12 cellular contexts compared by ENCODE assay signal in the genomic region with DNA sequence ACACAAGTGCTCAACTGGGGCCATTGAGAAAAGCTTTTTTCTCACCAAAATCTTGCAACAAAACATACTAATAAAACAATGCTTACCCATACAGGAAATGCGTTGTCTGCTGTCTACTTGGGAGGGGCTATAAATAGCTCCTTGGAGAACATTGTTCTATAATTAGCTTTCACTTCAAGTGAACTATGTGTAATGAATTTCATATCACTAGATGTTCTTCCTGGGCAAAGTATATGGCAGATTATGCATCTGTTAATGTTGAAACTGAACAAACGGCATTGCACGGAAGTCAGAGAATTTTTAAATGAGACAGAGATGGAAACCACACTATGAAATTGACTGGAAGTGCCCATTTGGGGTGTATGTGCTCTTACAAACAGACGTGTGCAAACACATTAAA. TPM values are rescaled to one million over a fixed set of nuclear protein-coding genes. Genes with fewer than 3 reads are reported as not detected.
DNase-seq lines count a peak whose midpoint lies in the region; ATAC-seq and TF ChIP-seq lines count a peak whose summit lies in the region.
"Had no signal": no experiment of that assay in that cellular context is flagged by ENCODE, and none has a peak within 500 bp of the region (broad histone marks: within the 10 kb centered on the region; RNA-seq: fewer than 3 reads in every experiment).

No MANE protein-coding gene starts in this region.

- 34 to 35% methylated on average over 3 to 4 of the region's 4 CpGs for WGBS in transverse colon (ENCODE audit: low coverage in 1 of 2), 2 donors

- peak overlapping the region; percentile 85 for H3K27ac ChIP-seq in left ventricle myocardium inferior (replicated peaks)
- H3K27ac ChIP-seq in transverse colon, result peak overlapping the region; percentile 71 to 82 (median 80)

- no peak for TF ChIP-seq CTCF in left ventricle myocardium inferior (IDR thresholded peaks at IDR 0.05; ENCODE audit: borderline replicate concordance)
- TF ChIP-seq CTCF in transverse colon (IDR thresholded peaks at IDR 0.05), result no peak

- peak overlapping the region; percentile 89 for H3K27ac Mint-ChIP-seq in activated naive CD4-positive, alpha-beta T cell treated with anti-CD3 and anti-CD28 coated beads, Interleukin-2, amount 10 ng/mL, durations not matched to agents 7 days and 5 days
- peak overlapping the region in 1 of 2 donors; percentile 55 for H3K27ac Mint-ChIP-seq in activated naive CD4-positive, alpha-beta T cell treated with anti-CD3 and anti-CD28 coated beads, Interleukin-2, amount 50 U/mL, for 72 hours
- H3K27ac Mint-ChIP-seq: CD8-positive, alpha-beta memory T cell had no signal

- H3K9me3 Mint-ChIP-seq in activated naive CD4-positive, alpha-beta T cell treated with anti-CD3 and anti-CD28 coated beads, Interleukin-2, amount 10 ng/mL, durations not matched to agents 7 days and 5 days, result no peaks in the 10 kb centered on the region
- H3K9me3 Mint-ChIP-seq in activated naive CD4-positive, alpha-beta T cell treated with anti-CD3 and anti-CD28 coated beads, Interleukin-2, amount 50 U/mL, for 72 hours, result peaks cover 5 to 7% of the 10 kb centered on the region in 2 donors
- H3K9me3 Mint-ChIP-seq: CD8-positive, alpha-beta memory T cell had no signal

- no peak overlapping the region for H3K4me3 Mint-ChIP-seq in activated naive CD4-positive, alpha-beta T cell treated with anti-CD3 and anti-CD28 coated beads, Interleukin-2, amount 10 ng/mL, durations not matched to agents 7 days and 5 days
- H3K4me3 Mint-ChIP-seq: CD8-positive, alpha-beta memory T cell had no signal

- H3K9me3 ChIP-seq in left ventricle myocardium inferior (replicated peaks) (no peaks in the 10 kb centered on the region), transverse colon (no peaks in the 10 kb centered on the region)

- no peak for TF ChIP-seq POLR2A in transverse colon (IDR thresholded peaks at IDR 0.05)

- DNase-seq in activated naive CD4-positive, alpha-beta T cell treated with anti-CD3 and anti-CD28 coated beads, Interleukin-2, amount 10 ng/mL, durations not matched to agents 7 days and 5 days, result no peak
- DNase-seq in activated naive CD4-positive, alpha-beta T cell treated with anti-CD3 and anti-CD28 coated beads, Interleukin-2, amount 50 U/mL, for 16 hours, result no peak
- no peak for DNase-seq in activated naive CD4-positive, alpha-beta T cell treated with anti-CD3 and anti-CD28 coated beads, Interleukin-2, amount 50 U/mL, for 72 hours (ENCODE audit: low spot score in 2 of 2)
- DNase-seq in left ventricle myocardium inferior (no peak), transverse colon (no peak), GM19240 (ENCODE audit: insufficient read length, low spot score) (no peak)
- no peak for DNase-seq in stimulated activated CD4-positive, alpha-beta T cell treated with anti-CD3 and anti-CD28 coated beads, Interleukin-15, amount 100 ng/mL, for 24 hours
- DNase-seq: activated effector memory CD4-positive, alpha-beta T cell treated with anti-CD3 and anti-CD28 coated beads, Interleukin-2, amount 50 U/mL, for 16 hours; NCI-H146; PC-3 had no signal

- intact Hi-C loops in left ventricle myocardium inferior (cut with micrococcal nuclease), result no loop called here
- intact Hi-C loops in transverse colon (cut with DNase I; ENCODE audit: low total_unique reads), result no loop called here

- H3K36me3 ChIP-seq in left ventricle myocardium inferior (no peaks in the 10 kb centered on the region), transverse colon (no peaks in the 10 kb centered on the region)

- in situ Hi-C loops in transverse colon (cut with MboI; ENCODE audit: low pct_ligation_motif_present in 1 of 4, low pct_unique_long_range_greater_than_20kb in 1 of 4, low sequenced_read_pairs in 3 of 4), result no loop called here

- CTCF ChIA-PET in activated naive CD4-positive, alpha-beta T cell treated with anti-CD3 and anti-CD28 coated beads, Interleukin-2, amount 10 ng/mL, durations not matched to agents 7 days and 5 days (lab: Charles Lee), result interaction anchor here (0.5 kb wide), 1 partner anchor 11 kb away, joined by 3 read pairs; no protein-coding TSS in a partner anchor

- peak; percentile 66 to 87 for ATAC-seq in activated naive CD4-positive, alpha-beta T cell treated with anti-CD3 and anti-CD28 coated beads, Interleukin-2, amount 50 U/mL, for 72 hours
- ATAC-seq in GM18858 (IDR thresholded peaks at IDR 0.05; ENCODE audit: unreplicated experiment), result no peak
- ATAC-seq: PC-3 had no signal

- H3K27me3 ChIP-seq in left ventricle myocardium inferior (ENCODE audit: low read depth), result no peaks in the 10 kb centered on the region
- no peaks in the 10 kb centered on the region for H3K27me3 ChIP-seq in transverse colon

- H3K27me3 Mint-ChIP-seq in activated naive CD4-positive, alpha-beta T cell treated with anti-CD3 and anti-CD28 coated beads, Interleukin-2, amount 10 ng/mL, durations not matched to agents 7 days and 5 days, result peaks cover 33% of the 10 kb centered on the region

- H3K36me3 Mint-ChIP-seq in activated naive CD4-positive, alpha-beta T cell treated with anti-CD3 and anti-CD28 coated beads, Interleukin-2, amount 10 ng/mL, durations not matched to agents 7 days and 5 days, result no peaks in the 10 kb centered on the region
- H3K36me3 Mint-ChIP-seq in activated naive CD4-positive, alpha-beta T cell treated with anti-CD3 and anti-CD28 coated beads, Interleukin-2, amount 50 U/mL, for 72 hours, result peaks cover 6 to 11% of the 10 kb centered on the region in 2 donors

- H3K4me3 ChIP-seq in left ventricle myocardium inferior (peak overlapping the region; percentile 24), transverse colon (peak overlapping the region in 1 of 4 donors; percentile 2)

- H3K4me1 ChIP-seq in left ventricle myocardium inferior (peaks cover 54% of the 10 kb centered on the region), transverse colon (peaks cover 4 to 40% (median 23%) of the 10 kb centered on the region in 4 donors)

- peak; percentile 31 for TF ChIP-seq EP300 in transverse colon (IDR thresholded peaks at IDR 0.05; ENCODE audit: low read depth)

- H3K4me1 Mint-ChIP-seq in activated naive CD4-positive, alpha-beta T cell treated with anti-CD3 and anti-CD28 coated beads, Interleukin-2, amount 10 ng/mL, durations not matched to agents 7 days and 5 days, result peaks cover 48% of the 10 kb centered on the region

RNA-seq across cellular contexts. Expression of gene NPAS2, which starts 6.4 kb away (rescaled TPM):
- total RNA-seq in activated naive CD4-positive, alpha-beta T cell treated with anti-CD3 and anti-CD28 coated beads, Interleukin-2, amount 50 U/mL, for 72 hours, result 10 to 100 TPM in 1 of 2 donors, 1 to 10 TPM in 1; 3.1 to 20.9 TPM
- total RNA-seq in left ventricle myocardium inferior (51.0 TPM), transverse colon (100 to 1,000 TPM in 3 of 4 donors, 10 to 100 TPM in 1; 63.0 to 134 (median 115) TPM)
